ENCODE assay signal across 1 cellular context in genomic region chr6:165661416-165662001, GRCh38.
TF ChIP-seq lines count a peak whose summit lies in the region.

No MANE protein-coding gene starts in this region.

TF ChIP-seq in H1, 55 proteins besides CTCF, POLR2A, EP300 and RAD21:
- peak; percentile 42; the same call in 1 of the 2 replicates for TF ChIP-seq MAX (IDR thresholded peaks at IDR 0.05)
- peak; percentile 51 for TF ChIP-seq RNF2 (IDR thresholded peaks at IDR 0.05; ENCODE audit: borderline replicate concordance, low read depth, low read length, missing control alignments, poor library complexity, severe bottlenecking)
- TF ChIP-seq SP4 (IDR thresholded peaks at IDR 0.05; ENCODE audit: low read length) = no peak
- peak; percentile 73 for TF ChIP-seq KDM4A (IDR thresholded peaks at IDR 0.05; ENCODE audit: low read depth, low read length, severe bottlenecking)
- TF ChIP-seq NANOG (IDR thresholded peaks at IDR 0.05; ENCODE audit: insufficient read depth, low read depth, low read length, poor library complexity, severe bottlenecking) = no peak
- TF ChIP-seq SUZ12 (IDR thresholded peaks at IDR 0.05; ENCODE audit: low read length) = peak; percentile 95
- 0 out of 2 replicates have a peak, but pooled peaks have one; percentile 31 for TF ChIP-seq PHF8 (conservative IDR thresholded peaks at IDR 0.05; ENCODE audit: low read depth, low read length)
- peak; percentile 87 for TF ChIP-seq EZH2 (IDR thresholded peaks at IDR 0.05; ENCODE audit: low read depth, low read length, severe bottlenecking)
